In the genomic region with DNA sequence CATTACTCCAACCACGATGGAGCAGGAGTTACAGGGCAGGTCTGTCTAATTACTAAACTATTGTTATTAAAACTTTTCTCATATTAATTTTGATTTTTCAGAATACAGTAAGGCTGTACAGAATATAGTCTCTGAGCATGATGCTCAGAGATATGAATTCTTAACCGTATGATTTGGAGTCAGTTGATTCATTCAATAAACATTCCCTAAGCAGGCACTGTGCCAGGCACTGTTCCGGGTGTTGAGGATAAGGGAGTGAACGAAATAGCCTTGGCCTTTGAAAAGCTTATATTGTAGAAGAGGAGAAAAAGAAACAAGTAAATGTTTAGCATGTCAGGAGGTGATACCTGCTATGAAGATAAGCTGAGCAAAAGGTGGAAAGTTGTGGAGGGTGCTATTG, we compare ENCODE assay signal across 11 cellular contexts.
DNase-seq lines count a peak whose midpoint lies in the region; ATAC-seq and TF ChIP-seq lines count a peak whose summit lies in the region.
"Had no signal": no experiment of that assay in that cellular context is flagged by ENCODE, and none has a peak within 500 bp of the region (broad histone marks: within the 10 kb centered on the region; RNA-seq: fewer than 3 reads in every experiment).

No MANE protein-coding gene starts in this region.

- H3K9me3 ChIP-seq in GM23248 (ENCODE audit: low read depth), result no peaks in the 10 kb centered on the region
- no peaks in the 10 kb centered on the region for H3K9me3 ChIP-seq in sigmoid colon

- in situ Hi-C loops in GM23248 (cut with MboI), result no loop called here

- no peaks in the 10 kb centered on the region for H3K79me2 ChIP-seq in GM23248 (ENCODE audit: insufficient read depth)

- H4K20me1 ChIP-seq in GM23248 (ENCODE audit: insufficient read depth), result no peaks in the 10 kb centered on the region

- no peak for TF ChIP-seq EP300 in sigmoid colon (IDR thresholded peaks at IDR 0.05)

- no peaks in the 10 kb centered on the region for H3K9me2 ChIP-seq in GM23248 (ENCODE audit: insufficient read depth)

- H3K27me3 ChIP-seq in GM23248 (replicated peaks; ENCODE audit: insufficient read depth), result no peaks in the 10 kb centered on the region
- no peaks in the 10 kb centered on the region for H3K27me3 ChIP-seq in sigmoid colon

- WGBS in GM23248 (ENCODE audit: low coverage in 1 of 2, low lambda C conversion rate in 2 of 2, missing lambda C conversion rate in 2 of 2), 2 experiments, result 19 to 21% methylated on average over 4 of the region's 4 CpGs
- WGBS in sigmoid colon, 2 donors, result 24 to 55% methylated on average over 4 of the region's 4 CpGs

- H3K4me2 ChIP-seq in GM23248 (ENCODE audit: unreplicated experiment), result no peak overlapping the region

- peak; percentile 63 for ATAC-seq in Right ventricle myocardium superior (ENCODE audit: poor library complexity)
- no peak for ATAC-seq in GM21786 (IDR thresholded peaks at IDR 0.05; ENCODE audit: unreplicated experiment)

- H3K4me3 ChIP-seq in GM23248, result no peak overlapping the region
- H3K4me3 ChIP-seq in sigmoid colon, result no peak overlapping the region

- TF ChIP-seq CTCF in sigmoid colon (IDR thresholded peaks at IDR 0.05), result no peak

- TF ChIP-seq POLR2A in sigmoid colon (IDR thresholded peaks at IDR 0.05), result no peak

- H3K4me1 ChIP-seq in GM23248 (ENCODE audit: insufficient read depth) (peaks cover 27% of the 10 kb centered on the region), sigmoid colon (peaks cover 0 to 11% (median 8%) of the 10 kb centered on the region in 4 donors)

- H3F3A ChIP-seq in GM23248 (ENCODE audit: insufficient read depth), result peaks cover 15% of the 10 kb centered on the region

- no peak overlapping the region for H3K9ac ChIP-seq in GM23248

- no peak overlapping the region for H2AFZ ChIP-seq in GM23248

- DNase-seq in GM23248 (peak; percentile 80), astrocyte of the hippocampus (ENCODE audit: low read depth, low spot score) (peak; percentile 64), Right ventricle myocardium superior (peak; percentile 75), sigmoid colon (peak; percentile 81), NCI-H345 treated with DMSO at 0.1 percent for 48 hours (lab: John Stamatoyannopoulos, UW; ENCODE audit: unreplicated experiment) (no peak), T-helper 1 cell (no peak)
- DNase-seq in activated CD8-positive, alpha-beta memory T cell treated with anti-CD3 and anti-CD28 coated beads, Interleukin-2, amount 50 U/mL, for 4 hours, result no peak
- DNase-seq: activated gamma-delta T cell, endodermal cell, NCI-H187 had no signal

- no peaks in the 10 kb centered on the region for H3K36me3 ChIP-seq in GM23248 (ENCODE audit: low read depth)
- H3K36me3 ChIP-seq in sigmoid colon, result no peaks in the 10 kb centered on the region

- intact Hi-C loops in Right ventricle myocardium superior (cut with DNase I), result no loop called here
- intact Hi-C loops in sigmoid colon (cut with DNase I), result no loop called here

- no peak overlapping the region for H3K27ac ChIP-seq in GM23248
- H3K27ac ChIP-seq in sigmoid colon, result peak overlapping the region in 1 of 4 donors; percentile 30

Comparison
In these comparisons a context has a peak if more than half of its experiments do, and no peak if none do; other contexts are left out.
1. DNase-seq: peak in GM23248 (single experiment), astrocyte of the hippocampus (single experiment), Right ventricle myocardium superior (single experiment) and sigmoid colon (single experiment); none in activated CD8-positive, alpha-beta memory T cell treated with anti-CD3 and anti-CD28 coated beads, Interleukin-2, amount 50 U/mL, for 4 hours (single experiment), NCI-H345 treated with DMSO at 0.1 percent for 48 hours (single experiment) and T-helper 1 cell (0 of 5).